8 cellular contexts compared by ENCODE assay signal in genomic region chr6:129766959-129767728, GRCh38. TPM values are rescaled to one million over a fixed set of nuclear protein-coding genes. Genes with fewer than 3 reads are reported as not detected.
DNase-seq lines count a peak whose midpoint lies in the region; ATAC-seq and TF ChIP-seq lines count a peak whose summit lies in the region.

No MANE protein-coding gene starts in this region.

- DNase-seq in NCI-H2081 (lab: John Stamatoyannopoulos, UW) (peak; percentile 58 to 75), lung microvascular endothelial cell (ENCODE audit: low read depth in 2 of 2) (peak; percentile 24 to 63), NCI-H2029 treated with DMSO at 0.1 percent for 48 hours (lab: John Stamatoyannopoulos, UW) (no peak)
- peak; percentile 50 to 51 for DNase-seq in activated CD4-positive, alpha-beta T cell treated with anti-CD3 and anti-CD28 coated beads for 4 hours
- DNase-seq in stimulated activated CD8-positive, alpha-beta memory T cell treated with anti-CD3 and anti-CD28 coated beads, Interleukin-15, amount 100 ng/mL, for 4 hours (ENCODE audit: low read depth in 2 of 2): peak; percentile 30 to 38

- TF ChIP-seq POLR2A in GM18505 (IDR thresholded peaks at IDR 0.05; ENCODE audit: borderline replicate concordance, extremely low read depth, insufficient read depth, insufficient read length): no peak

- H3K9me3 Mint-ChIP-seq in dendritic cell treated with granulocyte-macrophage colony-stimulating factor and Interleukin-4, amounts not matched to agents 40 ng/mL and 50 ng/mL, for 4 days: no peaks in the 10 kb centered on the region

- intact Hi-C loops in dendritic cell treated with granulocyte-macrophage colony-stimulating factor and Interleukin-4, amounts not matched to agents 40 ng/mL and 50 ng/mL, for 4 days (cut with micrococcal nuclease): loop anchor here (10.0 kb wide), 1 partner anchor 248 kb away; the partner anchor contains the start of gene L3MBTL3

- H3K27me3 Mint-ChIP-seq in dendritic cell treated with granulocyte-macrophage colony-stimulating factor and Interleukin-4, amounts not matched to agents 40 ng/mL and 50 ng/mL, for 4 days: peaks cover 70% of the 10 kb centered on the region

- no peaks in the 10 kb centered on the region for H3K36me3 Mint-ChIP-seq in dendritic cell treated with granulocyte-macrophage colony-stimulating factor and Interleukin-4, amounts not matched to agents 40 ng/mL and 50 ng/mL, for 4 days (ENCODE audit: low read depth)

- H3K27ac Mint-ChIP-seq in dendritic cell treated with granulocyte-macrophage colony-stimulating factor and Interleukin-4, amounts not matched to agents 40 ng/mL and 50 ng/mL, for 4 days: no peak overlapping the region

- H3K4me3 Mint-ChIP-seq in dendritic cell treated with granulocyte-macrophage colony-stimulating factor and Interleukin-4, amounts not matched to agents 40 ng/mL and 50 ng/mL, for 4 days: peak overlapping the region; percentile 71

- ATAC-seq in GM18505 (IDR thresholded peaks at IDR 0.05; ENCODE audit: unreplicated experiment) (peak; percentile 85), HG02870 (IDR thresholded peaks at IDR 0.05; ENCODE audit: unreplicated experiment) (peak; percentile 93)

- H3K4me1 Mint-ChIP-seq in dendritic cell treated with granulocyte-macrophage colony-stimulating factor and Interleukin-4, amounts not matched to agents 40 ng/mL and 50 ng/mL, for 4 days (ENCODE audit: low read depth): peaks cover 17% of the 10 kb centered on the region

RNA-seq across cellular contexts. Expression of gene ARHGAP18, which starts 57.2 kb away (rescaled TPM):
- 27.6 and 54.7 TPM in 2 replicates for total RNA-seq in lung microvascular endothelial cell
